ENCODE assay signal across 1 cellular context in the genomic region with DNA sequence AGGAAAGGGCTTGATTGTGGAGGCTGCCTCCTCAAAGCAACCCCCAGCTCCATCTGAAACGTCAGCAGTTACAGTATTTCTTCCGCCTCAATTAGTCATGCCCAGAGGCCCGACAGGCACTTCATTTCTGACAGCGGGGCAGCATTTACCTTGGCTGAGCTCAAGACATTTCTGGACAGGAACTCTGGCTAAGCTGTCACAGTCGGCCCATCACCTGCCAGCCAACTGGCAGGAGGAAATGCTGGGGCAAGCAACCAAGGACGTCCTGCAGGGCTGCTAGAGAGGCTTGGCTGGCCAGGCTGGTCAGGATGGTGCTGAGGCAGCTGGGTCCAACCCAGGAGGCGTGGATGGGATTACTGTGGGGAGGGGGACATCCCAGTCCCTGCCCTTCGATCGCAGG.
TF ChIP-seq lines count a peak whose summit lies in the region.

No MANE protein-coding gene starts in this region.

TF ChIP-seq in H1, 55 proteins besides CTCF, POLR2A, EP300 and RAD21:
- no peak for TF ChIP-seq YY1 (IDR thresholded peaks at IDR 0.05; ENCODE audit: low read depth, low read length)
- no peak for TF ChIP-seq SIX5 (IDR thresholded peaks at IDR 0.05; ENCODE audit: low read depth, low read length)
- TF ChIP-seq TCF12 (IDR thresholded peaks at IDR 0.05; ENCODE audit: low read depth, low read length) = no peak
